8 cellular contexts compared by ENCODE assay signal in genomic region chr7:75776295-75776971, GRCh38. TPM values are rescaled to one million over a fixed set of nuclear protein-coding genes. Genes with fewer than 3 reads are reported as not detected.
DNase-seq lines count a peak whose midpoint lies in the region; ATAC-seq lines count a peak whose summit lies in the region.
"Had no signal": no experiment of that assay in that cellular context is flagged by ENCODE, and none has a peak within 500 bp of the region (broad histone marks: within the 10 kb centered on the region; RNA-seq: fewer than 3 reads in every experiment).

No MANE protein-coding gene starts in this region.

- H3K4me3 Mint-ChIP-seq in effector memory CD8-positive, alpha-beta T cell: peak overlapping the region in 1 of 2 donors; percentile 40

- peak; percentile 27 to 29 for DNase-seq in Kasumi-1 (lab: John Stamatoyannopoulos, UW)
- DNase-seq in effector memory CD8-positive, alpha-beta T cell: peak; percentile 5 to 53 (median 10)
- DNase-seq in stimulated activated CD8-positive, alpha-beta memory T cell treated with anti-CD3 and anti-CD28 coated beads, Interleukin-4, amount 100 ng/mL, for 48 hours: peak; percentile 69
- no peak for DNase-seq in left cardiac atrium
- no peak for DNase-seq in HPDE6-E6E7 (ENCODE audit: extremely low spot score)
- no peak for DNase-seq in iPS-NIHi7 (ENCODE audit: extremely low spot score)

- ATAC-seq in activated CD4-positive, CD25-positive, alpha-beta regulatory T cell treated with anti-CD3 and anti-CD28 coated beads, Interleukin-2, amount 50 U/mL, for 24 hours: peak; percentile 99
- ATAC-seq in effector memory CD8-positive, alpha-beta T cell (replicated peaks): peak; percentile 91
- no peak for ATAC-seq in left cardiac atrium

- H3K27me3 Mint-ChIP-seq in effector memory CD8-positive, alpha-beta T cell: peaks cover 0 to 19% of the 10 kb centered on the region in 2 donors

- peaks cover 9 to 17% of the 10 kb centered on the region in 2 donors for H3K4me1 Mint-ChIP-seq in effector memory CD8-positive, alpha-beta T cell (ENCODE audit: low read depth in 2 of 2)

- H3K9me3 Mint-ChIP-seq in effector memory CD8-positive, alpha-beta T cell: no peaks in the 10 kb centered on the region

- H3K36me3 Mint-ChIP-seq in effector memory CD8-positive, alpha-beta T cell (ENCODE audit: insufficient read depth): peaks cover 3% of the 10 kb centered on the region

- H3K27ac Mint-ChIP-seq in effector memory CD8-positive, alpha-beta T cell: peak overlapping the region; percentile 26 to 55

- intact Hi-C loops in left cardiac atrium (cut with DNase I): no loop called here

RNA-seq across cellular contexts. Expression of gene CCL26, which starts 4.4 kb away (rescaled TPM):
- total RNA-seq in left cardiac atrium: 1 to 10 TPM in 1 of 2 donors, under 1 TPM in 1; 0.47 to 3.2 TPM
- total RNA-seq: activated CD8-positive, alpha-beta memory T cell treated with anti-CD3 and anti-CD28 coated beads for 36 hours had no signal

RNA-seq across cellular contexts. Expression of gene CCL24, which starts 37.2 kb away (rescaled TPM):
- under 1 TPM in 1 of 2 donors, not detected in 1; 0.56 TPM for total RNA-seq in left cardiac atrium
- total RNA-seq: activated CD8-positive, alpha-beta memory T cell treated with anti-CD3 and anti-CD28 coated beads for 36 hours had no signal

RNA-seq across cellular contexts. Expression of gene HIP1, which starts 37.7 kb away (rescaled TPM):
- total RNA-seq in left cardiac atrium: 10 to 100 TPM; 15.1 to 15.5 TPM

Comparison
In these comparisons a context has a peak if more than half of its experiments do, and no peak if none do; other contexts are left out.
1. DNase-seq: peak in Kasumi-1 (2 of 2), effector memory CD8-positive, alpha-beta T cell (3 of 3) and stimulated activated CD8-positive, alpha-beta memory T cell treated with anti-CD3 and anti-CD28 coated beads, Interleukin-4, amount 100 ng/mL, for 48 hours (single experiment); none in left cardiac atrium (single experiment), HPDE6-E6E7 (single experiment) and iPS-NIHi7 (single experiment).
2. ATAC-seq: peak in activated CD4-positive, CD25-positive, alpha-beta regulatory T cell treated with anti-CD3 and anti-CD28 coated beads, Interleukin-2, amount 50 U/mL, for 24 hours (2 of 2) and effector memory CD8-positive, alpha-beta T cell (single experiment); none in left cardiac atrium (0 of 2).